Comparison of ENCODE assay signal across 8 cellular contexts in genomic region chr17:73311781-73312641, GRCh38. TPM values are rescaled to one million over a fixed set of nuclear protein-coding genes. Genes with fewer than 3 reads are reported as not detected.
A peak's percentile ranks its signal among the peaks of the same experiment; 100 is the strongest.
DNase-seq lines count a peak whose midpoint lies in the region; ATAC-seq and TF ChIP-seq lines count a peak whose summit lies in the region.

Gene CDC42EP4, minus strand, starts transcription at chr17:73312001. Its CDS starts 25,501 bp downstream, at chr17:73286500.

- 2% methylated on average over 71 of the region's 71 CpGs for WGBS in lung, 2 donors

- H3K4me3 ChIP-seq in lung: peak within 1 kb of the TSS; percentile 91

- no peaks in the 10 kb centered on the region for H3K9me3 ChIP-seq in lung (ENCODE audit: control insufficient read depth in 2 of 2, insufficient read depth in 1 of 2, low read length in 1 of 2)

- TF ChIP-seq CTCF in C4-2B (conservative IDR thresholded peaks at IDR 0.05): no peak
- no peak for TF ChIP-seq CTCF in lung (IDR thresholded peaks at IDR 0.05; ENCODE audit: control extremely low read depth, extremely low read depth)

- H3K4me1 ChIP-seq in lung (ENCODE audit: control insufficient read depth in 2 of 2, insufficient read depth in 2 of 2, low read length in 2 of 2): peaks cover 6 to 7% of the 10 kb centered on the region in 2 donors

- ATAC-seq in GM19351 (IDR thresholded peaks at IDR 0.05; ENCODE audit: unreplicated experiment): peak; percentile 92
- ATAC-seq in HG03469 (IDR thresholded peaks at IDR 0.05; ENCODE audit: unreplicated experiment): peak; percentile 73
- peak; percentile 90 for ATAC-seq in lung (ENCODE audit: insufficient read depth, low FRiP score)

- DNase-seq in NCI-H82 (lab: John Stamatoyannopoulos, UW) (peak; percentile 96), lung (ENCODE audit: low spot score) (peak; percentile 96)
- peak; percentile 64 to 69 for DNase-seq in activated CD8-positive, alpha-beta memory T cell treated with anti-CD3 and anti-CD28 coated beads for 4 hours (ENCODE audit: low read depth in 2 of 2)
- DNase-seq in effector CD8-positive, alpha-beta T cell (lab: John Stamatoyannopoulos, UW): peak; percentile 68
- peak; percentile 69 to 87 (median 73) for DNase-seq in stimulated activated CD4-positive, alpha-beta T cell treated with anti-CD3 and anti-CD28 coated beads, TNF-alpha, amount 100 ng/mL, for 24 hours (ENCODE audit: low read depth in 3 of 3)

- no peaks in the 10 kb centered on the region for H3K27me3 ChIP-seq in lung (ENCODE audit: control insufficient read depth, insufficient read depth)

- H3K36me3 ChIP-seq in lung (ENCODE audit: control insufficient read depth in 2 of 2, insufficient read depth in 2 of 2, low read length in 2 of 2): peaks cover 0 to 3% of the 10 kb centered on the region in 2 donors

- H3K27ac ChIP-seq in C4-2B (peak within 1 kb of the TSS; percentile 99), lung (ENCODE audit: low read depth in 1 of 2, low read length in 1 of 2) (peak within 1 kb of the TSS; percentile 99)

RNA-seq across cellular contexts. Expression of gene CDC42EP4, which starts in this region (rescaled TPM):
- 10 to 100 TPM; 52.0 to 56.2 TPM for total RNA-seq in lung
- polyA plus RNA-seq in lung: 10 to 100 TPM; 18.6 to 52.2 TPM

Comparison
In these comparisons a context has a peak if more than half of its experiments do, and no peak if none do; other contexts are left out.
1. Peak in every context shown above with its lines: DNase-seq, ATAC-seq, H3K4me3 ChIP-seq and H3K27ac ChIP-seq.